ENCODE assay signal across 10 cellular contexts in genomic region chr11:112219476-112220232, GRCh38. TPM values are rescaled to one million over a fixed set of nuclear protein-coding genes. Genes with fewer than 3 reads are reported as not detected.
DNase-seq lines count a peak whose midpoint lies in the region; ATAC-seq and TF ChIP-seq lines count a peak whose summit lies in the region.
"Had no signal": no experiment of that assay in that cellular context is flagged by ENCODE, and none has a peak within 500 bp of the region (broad histone marks: within the 10 kb centered on the region; RNA-seq: fewer than 3 reads in every experiment).

No MANE protein-coding gene starts in this region.

- no peaks in the 10 kb centered on the region for H3K27me3 Mint-ChIP-seq in activated T-cell treated with anti-CD3 and anti-CD28 coated beads, Interleukin-2, amount 50 U/mL, for 24 hours
- H3K27me3 Mint-ChIP-seq in neural crest cell (ENCODE audit: low read depth), result peaks cover 20% of the 10 kb centered on the region

- no peaks in the 10 kb centered on the region for H3K4me1 Mint-ChIP-seq in activated T-cell treated with anti-CD3 and anti-CD28 coated beads, Interleukin-2, amount 50 U/mL, for 24 hours (ENCODE audit: low read depth)
- no peaks in the 10 kb centered on the region for H3K4me1 Mint-ChIP-seq in neural crest cell

- DNase-seq in NCI-H187 (lab: John Stamatoyannopoulos, UW) (peak; percentile 18 to 38), NCI-H187 treated with DMSO at 0.1 percent for 48 hours (lab: John Stamatoyannopoulos, UW) (no peak), HuH-7.5 (ENCODE audit: low spot score) (peak; percentile 44), NOMO-1 treated with dmso at 0.1 percent for 144 hours (lab: John Stamatoyannopoulos, UW; ENCODE audit: unreplicated experiment) (peak; percentile 43), fibroblast of pulmonary artery (ENCODE audit: low read depth) (peak; percentile 90), neural crest cell (ENCODE audit: low read depth, low spot score) (peak; percentile 36)
- DNase-seq in activated T-cell treated with anti-CD3 and anti-CD28 coated beads, Interleukin-2, amount 50 U/mL, for 24 hours, result peak; percentile 43

- peak; percentile 71 for TF ChIP-seq CTCF in fibroblast of pulmonary artery (IDR thresholded peaks at IDR 0.05; ENCODE audit: low read length, missing control alignments)
- peak; percentile 91 for TF ChIP-seq CTCF in neural crest cell (conservative IDR thresholded peaks at IDR 0.05)

- H3K36me3 Mint-ChIP-seq in activated T-cell treated with anti-CD3 and anti-CD28 coated beads, Interleukin-2, amount 50 U/mL, for 24 hours (ENCODE audit: low read depth), result no peaks in the 10 kb centered on the region
- no peaks in the 10 kb centered on the region for H3K36me3 Mint-ChIP-seq in neural crest cell (ENCODE audit: low read depth)

- H3K9me3 Mint-ChIP-seq in activated T-cell treated with anti-CD3 and anti-CD28 coated beads, Interleukin-2, amount 50 U/mL, for 24 hours, result no peaks in the 10 kb centered on the region
- H3K9me3 Mint-ChIP-seq in neural crest cell, result no peaks in the 10 kb centered on the region

- no peak overlapping the region for H3K4me3 ChIP-seq in fibroblast of pulmonary artery (replicated peaks; ENCODE audit: low read depth, low read length)
- H3K4me3 ChIP-seq: BLaER1 had no signal

- H3K27ac Mint-ChIP-seq in activated T-cell treated with anti-CD3 and anti-CD28 coated beads, Interleukin-2, amount 50 U/mL, for 24 hours, result no peak overlapping the region
- no peak overlapping the region for H3K27ac Mint-ChIP-seq in neural crest cell (ENCODE audit: unreplicated experiment)

- H3K4me3 Mint-ChIP-seq in activated T-cell treated with anti-CD3 and anti-CD28 coated beads, Interleukin-2, amount 50 U/mL, for 24 hours, result no peak overlapping the region
- peak overlapping the region; percentile 51 for H3K4me3 Mint-ChIP-seq in neural crest cell

- peak; percentile 99 for ATAC-seq in GM21723 (IDR thresholded peaks at IDR 0.05; ENCODE audit: unreplicated experiment)

RNA-seq across cellular contexts. Expression of gene PTS, which starts 6.6 kb away (rescaled TPM):
- 39.7 and 40.1 TPM in 2 replicates for total RNA-seq in neural crest cell

RNA-seq across cellular contexts. Expression of gene PLET1, which starts 41.0 kb away (rescaled TPM):
- not detected in 2 replicates for total RNA-seq in neural crest cell
- total RNA-seq: lower leg skin had no signal

RNA-seq across cellular contexts. Expression of gene BCO2, which starts 44.3 kb away (rescaled TPM):
- 1.0 and 1.5 TPM in 2 replicates for total RNA-seq in neural crest cell

RNA-seq across cellular contexts. Expression of gene TEX12, which starts 52.5 kb away (rescaled TPM):
- 0.41 TPM in 1 of 2 replicates, not detected in the other for total RNA-seq in neural crest cell

RNA-seq across cellular contexts. Expression of gene IL18, which starts 55.8 kb away (rescaled TPM):
- not detected in 2 replicates for total RNA-seq in neural crest cell
